Comparison of ENCODE assay signal across 8 cellular contexts in genomic region chr6:37535701-37536461, GRCh38. TPM values are rescaled to one million over a fixed set of nuclear protein-coding genes. Genes with fewer than 3 reads are reported as not detected.
A peak's percentile ranks its signal among the peaks of the same experiment; 100 is the strongest.
DNase-seq lines count a peak whose midpoint lies in the region; ATAC-seq, FAIRE-seq and TF ChIP-seq lines count a peak whose summit lies in the region.

No MANE protein-coding gene starts in this region.

- H3K36me3 ChIP-seq in endothelial cell of umbilical vein (ENCODE audit: control insufficient read depth in 2 of 2, extremely low read depth in 1 of 2, insufficient read depth in 2 of 2, low read length in 2 of 2): no peaks in the 10 kb centered on the region

- no peak overlapping the region for H2AFZ ChIP-seq in endothelial cell of umbilical vein (ENCODE audit: low read depth, low read length)

- H3K9ac ChIP-seq in endothelial cell of umbilical vein (replicated peaks; ENCODE audit: extremely low read depth, insufficient read depth, low read length): no peak overlapping the region

- H3K27ac Mint-ChIP-seq in T-helper 2 cell treated with Interferon-gamma antibody and Interleukin-4, amounts not matched to agents 5 μg/mL and 100 μg/mL, for 36 hours: no peak overlapping the region
- H3K27ac Mint-ChIP-seq in osteocyte (ENCODE audit: unreplicated experiment): no peak overlapping the region
- H3K27ac Mint-ChIP-seq in activated CD8-positive, alpha-beta T cell treated with anti-CD3 and anti-CD28 coated beads for 36 hours: no peak overlapping the region

- no peak for DNase-seq in T-helper 2 cell treated with Interferon-gamma antibody and Interleukin-4, amounts not matched to agents 5 μg/mL and 100 μg/mL, for 36 hours (ENCODE audit: low spot score)
- no peak for DNase-seq in T-helper 2 cell
- DNase-seq in NCI-H2171 treated with DMSO at 0.1 percent for 48 hours (lab: John Stamatoyannopoulos, UW): peak; percentile 72
- DNase-seq in endothelial cell of umbilical vein (ENCODE audit: low read depth, low spot score): no peak
- DNase-seq in osteocyte (ENCODE audit: extremely low spot score, unreplicated experiment): no peak
- DNase-seq in NK-92 treated with Interleukin-12 subunit alpha and Interleukin-12 subunit beta, amount 100 ng/mL, for 24 hours (lab: John Stamatoyannopoulos, UW): no peak
- DNase-seq in activated CD8-positive, alpha-beta T cell treated with anti-CD3 and anti-CD28 coated beads for 36 hours: no peak

- peak overlapping the region; percentile 30 for H3K4me2 ChIP-seq in endothelial cell of umbilical vein (ENCODE audit: insufficient read depth, low read length)

- POLR2A ChIA-PET in endothelial cell of umbilical vein (lab: Charles Lee): no interaction called here
- POLR2A ChIA-PET in activated CD8-positive, alpha-beta T cell treated with anti-CD3 and anti-CD28 coated beads for 36 hours (lab: Charles Lee): interaction anchor here (1.0 to 2.0 kb wide), 2 partner anchors 19 to 27 kb away, joined by 3 to 8 read pairs; no protein-coding TSS in a partner anchor

- intact Hi-C loops in endothelial cell of umbilical vein (cut with micrococcal nuclease): no loop called here
- intact Hi-C loops in activated CD8-positive, alpha-beta T cell treated with anti-CD3 and anti-CD28 coated beads for 36 hours (cut with micrococcal nuclease): no loop called here

- CTCF ChIA-PET in endothelial cell of umbilical vein (lab: Charles Lee): interaction anchor here (1.1 to 7.4 kb wide), 5 partner anchors 12 to 156 kb away, joined by 3 to 162 read pairs (median 4); no protein-coding TSS in a partner anchor
- CTCF ChIA-PET in activated CD8-positive, alpha-beta T cell treated with anti-CD3 and anti-CD28 coated beads for 36 hours (lab: Charles Lee): interaction anchor here (1.4 to 4.7 kb wide), 4 partner anchors 12 to 44 kb away, joined by 3 to 32 read pairs (median 8); no protein-coding TSS in a partner anchor

- no peaks in the 10 kb centered on the region for H3K36me3 Mint-ChIP-seq in T-helper 2 cell treated with Interferon-gamma antibody and Interleukin-4, amounts not matched to agents 5 μg/mL and 100 μg/mL, for 36 hours (ENCODE audit: low read depth)
- H3K36me3 Mint-ChIP-seq in osteocyte (ENCODE audit: unreplicated experiment): no peaks in the 10 kb centered on the region
- H3K36me3 Mint-ChIP-seq in activated CD8-positive, alpha-beta T cell treated with anti-CD3 and anti-CD28 coated beads for 36 hours (ENCODE audit: low read depth): no peaks in the 10 kb centered on the region

- H4K20me1 ChIP-seq in endothelial cell of umbilical vein (replicated peaks; ENCODE audit: control insufficient read depth, extremely low read depth, insufficient read depth, low read length): no peaks in the 10 kb centered on the region

- no peak for FAIRE-seq in endothelial cell of umbilical vein (lab: Jason Lieb, UNC)

- peaks cover 49% of the 10 kb centered on the region for H3K27me3 Mint-ChIP-seq in T-helper 2 cell treated with Interferon-gamma antibody and Interleukin-4, amounts not matched to agents 5 μg/mL and 100 μg/mL, for 36 hours (ENCODE audit: low read depth)
- peaks cover 20% of the 10 kb centered on the region for H3K27me3 Mint-ChIP-seq in osteocyte (ENCODE audit: unreplicated experiment)
- no peaks in the 10 kb centered on the region for H3K27me3 Mint-ChIP-seq in activated CD8-positive, alpha-beta T cell treated with anti-CD3 and anti-CD28 coated beads for 36 hours

- no TSS peak for BruUV-seq in endothelial cell of umbilical vein (replicated peaks; lab: Mats Ljungman, UMichigan)

- no peaks in the 10 kb centered on the region for H3K9me1 ChIP-seq in endothelial cell of umbilical vein (replicated peaks; ENCODE audit: control insufficient read depth, extremely low read depth, insufficient read depth, low read length)

- TF ChIP-seq CTCF in endothelial cell of umbilical vein (IDR thresholded peaks at IDR 0.05; ENCODE audit: extremely low read depth in 1 of 2, insufficient read depth in 1 of 2, low read depth in 1 of 2, low read length in 2 of 2) (no peak), osteocyte (IDR thresholded peaks at IDR 0.05) (peak; percentile 10)
- TF ChIP-seq CTCF in activated CD8-positive, alpha-beta T cell treated with anti-CD3 and anti-CD28 coated beads for 36 hours (IDR thresholded peaks at IDR 0.05): no peak

- H3K27me3 ChIP-seq in endothelial cell of umbilical vein (ENCODE audit: control insufficient read depth in 2 of 2, insufficient read depth in 2 of 2, low read length in 2 of 2): peaks cover 64 to 67% of the 10 kb centered on the region in 2 experiments

- no peaks in the 10 kb centered on the region for H3K79me2 ChIP-seq in endothelial cell of umbilical vein (ENCODE audit: control insufficient read depth, insufficient read depth, low read length)

- TF ChIP-seq POLR2A in endothelial cell of umbilical vein (IDR thresholded peaks at IDR 0.05; ENCODE audit: low read depth, low read length): no peak

- no peak overlapping the region for H3K4me3 ChIP-seq in endothelial cell of umbilical vein (replicated peaks in 1 of 3; ENCODE audit: insufficient read depth in 1 of 3, low read depth in 1 of 3, low read length in 3 of 3)

- peak overlapping the region; percentile 15 for H3K4me3 Mint-ChIP-seq in T-helper 2 cell treated with Interferon-gamma antibody and Interleukin-4, amounts not matched to agents 5 μg/mL and 100 μg/mL, for 36 hours
- peak overlapping the region; percentile 61 for H3K4me3 Mint-ChIP-seq in osteocyte (ENCODE audit: unreplicated experiment)
- no peak overlapping the region for H3K4me3 Mint-ChIP-seq in activated CD8-positive, alpha-beta T cell treated with anti-CD3 and anti-CD28 coated beads for 36 hours

- H3K4me1 Mint-ChIP-seq in T-helper 2 cell treated with Interferon-gamma antibody and Interleukin-4, amounts not matched to agents 5 μg/mL and 100 μg/mL, for 36 hours (ENCODE audit: low read depth): no peaks in the 10 kb centered on the region
- peaks cover 13% of the 10 kb centered on the region for H3K4me1 Mint-ChIP-seq in osteocyte (ENCODE audit: unreplicated experiment)
- H3K4me1 Mint-ChIP-seq in activated CD8-positive, alpha-beta T cell treated with anti-CD3 and anti-CD28 coated beads for 36 hours (ENCODE audit: low read depth): peaks cover 29% of the 10 kb centered on the region

- no peak for ATAC-seq in HG03139 (IDR thresholded peaks at IDR 0.05; ENCODE audit: unreplicated experiment)
- no peak for ATAC-seq in activated CD8-positive, alpha-beta T cell treated with anti-CD3 and anti-CD28 coated beads for 36 hours

- H3K9me3 Mint-ChIP-seq in T-helper 2 cell treated with Interferon-gamma antibody and Interleukin-4, amounts not matched to agents 5 μg/mL and 100 μg/mL, for 36 hours: no peaks in the 10 kb centered on the region
- H3K9me3 Mint-ChIP-seq in osteocyte (ENCODE audit: unreplicated experiment): no peaks in the 10 kb centered on the region
- no peaks in the 10 kb centered on the region for H3K9me3 Mint-ChIP-seq in activated CD8-positive, alpha-beta T cell treated with anti-CD3 and anti-CD28 coated beads for 36 hours

- dilution Hi-C loops in endothelial cell of umbilical vein (cut with MboI; ENCODE audit: extremely low pct_ligation_motif_present, low sequenced_read_pairs): no loop called here

- peaks cover 7% of the 10 kb centered on the region for H3K4me1 ChIP-seq in endothelial cell of umbilical vein (ENCODE audit: control insufficient read depth, extremely low read depth, insufficient read depth, low read length)

- no peak overlapping the region for H3K27ac ChIP-seq in endothelial cell of umbilical vein (ENCODE audit: insufficient read depth, low read depth, low read length)

- no peaks in the 10 kb centered on the region for H3K9me3 ChIP-seq in endothelial cell of umbilical vein (replicated peaks; ENCODE audit: control insufficient read depth, insufficient read depth, low read length)

TF ChIP-seq in endothelial cell of umbilical vein, 7 proteins besides CTCF, POLR2A, EP300 and RAD21:
- TF ChIP-seq EZH2 (IDR thresholded peaks at IDR 0.05; ENCODE audit: borderline replicate concordance, low read depth, low read length, severe bottlenecking) (peak; percentile 92), JUN (IDR thresholded peaks at IDR 0.05; ENCODE audit: borderline replicate concordance, insufficient read depth, insufficient read length, low read depth) (no peak)

RNA-seq across cellular contexts. Expression of gene CCDC167, which starts 36.2 kb away (rescaled TPM):
- total RNA-seq in endothelial cell of umbilical vein (46.6 and 52.7 TPM in 2 replicates), osteocyte (22.7 and 23.0 TPM in 2 replicates)
- polyA plus RNA-seq in endothelial cell of umbilical vein: 84.8 and 105 TPM in 2 replicates
- 140 and 204 TPM in 2 replicates for polyA plus RNA-seq in endothelial cell of umbilical vein (2011; cell fraction: cytosol; rRNA removed)
- 43.4 and 47.1 TPM in 2 replicates for polyA plus RNA-seq in endothelial cell of umbilical vein (2011; cell fraction: nucleus; rRNA removed)
- polyA plus RNA-seq in endothelial cell of umbilical vein (2012): 73.3 and 84.0 TPM in 2 replicates
- polyA minus RNA-seq in endothelial cell of umbilical vein: 13.9 and 20.1 TPM in 2 replicates
- 9.9 TPM for polyA minus RNA-seq in endothelial cell of umbilical vein (2011; cell fraction: cytosol; rRNA and poly(A)+ RNA removed)
- polyA minus RNA-seq in endothelial cell of umbilical vein (2011; cell fraction: nucleus; rRNA and poly(A)+ RNA removed): 3.5 and 6.1 TPM in 2 replicates
- total RNA-seq in activated CD8-positive, alpha-beta T cell treated with anti-CD3 and anti-CD28 coated beads for 36 hours: 10 to 100 TPM; 63.7 to 68.1 TPM
